In the genomic region with DNA sequence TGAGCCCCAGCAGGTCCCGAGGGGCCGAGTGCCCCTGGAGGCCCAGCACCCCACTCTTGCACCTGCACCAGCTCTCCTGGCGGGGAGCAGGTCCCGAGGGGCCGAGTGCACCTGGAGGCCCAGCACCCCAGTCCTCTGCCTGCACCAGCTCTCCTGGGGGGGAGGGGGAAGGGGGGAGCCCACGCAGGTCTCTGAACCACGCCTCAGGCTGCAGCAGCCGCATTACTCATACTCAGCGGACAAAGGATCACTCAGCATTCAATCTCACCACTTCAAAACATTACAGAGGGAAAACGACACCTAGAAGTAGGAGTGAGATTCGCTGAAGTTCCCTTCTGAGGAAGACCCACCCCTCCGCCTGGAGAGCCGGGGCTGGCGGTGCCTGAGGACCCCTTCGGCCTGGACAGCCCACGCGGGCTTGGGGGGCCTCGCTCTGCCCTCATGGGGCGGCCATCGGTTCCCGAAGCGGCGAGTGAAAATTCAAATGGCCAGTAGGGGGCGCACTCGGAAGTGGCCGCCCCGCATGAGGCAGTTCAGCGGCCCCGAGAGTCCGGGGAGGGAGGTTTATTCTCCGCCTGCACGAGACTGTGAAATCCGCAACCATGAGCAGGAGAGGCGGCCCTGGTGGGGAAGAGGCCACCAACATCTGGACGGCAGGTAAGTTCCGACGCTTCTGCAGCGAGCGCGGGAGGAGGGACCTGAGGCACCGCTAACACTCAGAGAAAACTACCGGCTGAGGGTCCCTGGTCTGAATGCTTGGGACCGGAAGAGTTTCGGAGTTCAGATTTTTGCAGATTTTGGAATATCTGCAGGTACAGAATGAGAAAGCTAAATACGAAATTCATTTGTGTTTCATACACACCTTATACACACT, we compare ENCODE assay signal across 1 cellular context.
TF ChIP-seq lines count a peak whose summit lies in the region.

No MANE protein-coding gene starts in this region.

TF ChIP-seq in HepG2, 621 proteins besides CTCF, POLR2A, EP300 and RAD21 (continued from another document and continues in another):
- TF ChIP-seq ZNF33B (CRISPR knock-in tag; IDR thresholded peaks at IDR 0.05): no peak
- peak; percentile 58; the same call in 1 of the 2 replicates for TF ChIP-seq TGIF2 (CRISPR knock-in tag; IDR thresholded peaks at IDR 0.05)
- peak; percentile 71; the same call in 1 of the 2 replicates for TF ChIP-seq ZNF441 (CRISPR knock-in tag; IDR thresholded peaks at IDR 0.05; ENCODE audit: borderline replicate concordance)
- peak; percentile 40; the same call in 1 of the 2 replicates for TF ChIP-seq SMAD3 (CRISPR knock-in tag; IDR thresholded peaks at IDR 0.05)
- peak; percentile 73; the same call in 1 of the 2 replicates for TF ChIP-seq CBX5 (CRISPR knock-in tag; IDR thresholded peaks at IDR 0.05; ENCODE audit: borderline replicate concordance)
- peak; percentile 87 for TF ChIP-seq YY1 (IDR thresholded peaks at IDR 0.05; ENCODE audit: insufficient read depth, insufficient replicate concordance, low read depth, low read length)
- peak; percentile 93 for TF ChIP-seq MYC (CRISPR knock-in tag; IDR thresholded peaks at IDR 0.05; ENCODE audit: borderline replicate concordance)
- TF ChIP-seq RBM39 (IDR thresholded peaks at IDR 0.05; ENCODE audit: low read depth, low read length, poor library complexity, severe bottlenecking): peak; percentile 86
- TF ChIP-seq, protein P1, sequence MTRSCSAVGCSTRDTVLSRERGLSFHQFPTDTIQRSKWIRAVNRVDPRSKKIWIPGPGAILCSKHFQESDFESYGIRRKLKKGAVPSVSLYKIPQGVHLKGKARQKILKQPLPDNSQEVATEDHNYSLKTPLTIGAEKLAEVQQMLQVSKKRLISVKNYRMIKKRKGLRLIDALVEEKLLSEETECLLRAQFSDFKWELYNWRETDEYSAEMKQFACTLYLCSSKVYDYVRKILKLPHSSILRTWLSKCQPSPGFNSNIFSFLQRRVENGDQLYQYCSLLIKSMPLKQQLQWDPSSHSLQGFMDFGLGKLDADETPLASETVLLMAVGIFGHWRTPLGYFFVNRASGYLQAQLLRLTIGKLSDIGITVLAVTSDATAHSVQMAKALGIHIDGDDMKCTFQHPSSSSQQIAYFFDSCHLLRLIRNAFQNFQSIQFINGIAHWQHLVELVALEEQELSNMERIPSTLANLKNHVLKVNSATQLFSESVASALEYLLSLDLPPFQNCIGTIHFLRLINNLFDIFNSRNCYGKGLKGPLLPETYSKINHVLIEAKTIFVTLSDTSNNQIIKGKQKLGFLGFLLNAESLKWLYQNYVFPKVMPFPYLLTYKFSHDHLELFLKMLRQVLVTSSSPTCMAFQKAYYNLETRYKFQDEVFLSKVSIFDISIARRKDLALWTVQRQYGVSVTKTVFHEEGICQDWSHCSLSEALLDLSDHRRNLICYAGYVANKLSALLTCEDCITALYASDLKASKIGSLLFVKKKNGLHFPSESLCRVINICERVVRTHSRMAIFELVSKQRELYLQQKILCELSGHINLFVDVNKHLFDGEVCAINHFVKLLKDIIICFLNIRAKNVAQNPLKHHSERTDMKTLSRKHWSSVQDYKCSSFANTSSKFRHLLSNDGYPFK (CRISPR knock-in tag; IDR thresholded peaks at IDR 0.05; ENCODE audit: borderline replicate concordance): peak; percentile 66; the same call in 1 of the 2 replicates
- TF ChIP-seq NCOA5 (CRISPR knock-in tag; IDR thresholded peaks at IDR 0.05): no peak
- TF ChIP-seq GLI4 (CRISPR knock-in tag; IDR thresholded peaks at IDR 0.05; ENCODE audit: borderline replicate concordance): 0 out of 2 replicates have a peak, but pooled peaks have one; percentile 17
- peak; percentile 63; the same call in 1 of the 2 replicates for TF ChIP-seq SIX4 (CRISPR knock-in tag; IDR thresholded peaks at IDR 0.05)
- TF ChIP-seq ZNF598 (CRISPR knock-in tag; IDR thresholded peaks at IDR 0.05; ENCODE audit: borderline replicate concordance): peak; percentile 39; the same call in 1 of the 2 replicates
- TF ChIP-seq NFKB2 (CRISPR knock-in tag; IDR thresholded peaks at IDR 0.05; ENCODE audit: borderline replicate concordance): peak; percentile 88; the same call in 1 of the 2 replicates
- TF ChIP-seq ZNF274 (CRISPR knock-in tag; IDR thresholded peaks at IDR 0.05): 0 out of 2 replicates have a peak, but pooled peaks have one; percentile 58
- TF ChIP-seq ARHGAP35 (CRISPR knock-in tag; IDR thresholded peaks at IDR 0.05; ENCODE audit: borderline replicate concordance): 0 out of 2 replicates have a peak, but pooled peaks have one; percentile 14
- TF ChIP-seq, protein P2, sequence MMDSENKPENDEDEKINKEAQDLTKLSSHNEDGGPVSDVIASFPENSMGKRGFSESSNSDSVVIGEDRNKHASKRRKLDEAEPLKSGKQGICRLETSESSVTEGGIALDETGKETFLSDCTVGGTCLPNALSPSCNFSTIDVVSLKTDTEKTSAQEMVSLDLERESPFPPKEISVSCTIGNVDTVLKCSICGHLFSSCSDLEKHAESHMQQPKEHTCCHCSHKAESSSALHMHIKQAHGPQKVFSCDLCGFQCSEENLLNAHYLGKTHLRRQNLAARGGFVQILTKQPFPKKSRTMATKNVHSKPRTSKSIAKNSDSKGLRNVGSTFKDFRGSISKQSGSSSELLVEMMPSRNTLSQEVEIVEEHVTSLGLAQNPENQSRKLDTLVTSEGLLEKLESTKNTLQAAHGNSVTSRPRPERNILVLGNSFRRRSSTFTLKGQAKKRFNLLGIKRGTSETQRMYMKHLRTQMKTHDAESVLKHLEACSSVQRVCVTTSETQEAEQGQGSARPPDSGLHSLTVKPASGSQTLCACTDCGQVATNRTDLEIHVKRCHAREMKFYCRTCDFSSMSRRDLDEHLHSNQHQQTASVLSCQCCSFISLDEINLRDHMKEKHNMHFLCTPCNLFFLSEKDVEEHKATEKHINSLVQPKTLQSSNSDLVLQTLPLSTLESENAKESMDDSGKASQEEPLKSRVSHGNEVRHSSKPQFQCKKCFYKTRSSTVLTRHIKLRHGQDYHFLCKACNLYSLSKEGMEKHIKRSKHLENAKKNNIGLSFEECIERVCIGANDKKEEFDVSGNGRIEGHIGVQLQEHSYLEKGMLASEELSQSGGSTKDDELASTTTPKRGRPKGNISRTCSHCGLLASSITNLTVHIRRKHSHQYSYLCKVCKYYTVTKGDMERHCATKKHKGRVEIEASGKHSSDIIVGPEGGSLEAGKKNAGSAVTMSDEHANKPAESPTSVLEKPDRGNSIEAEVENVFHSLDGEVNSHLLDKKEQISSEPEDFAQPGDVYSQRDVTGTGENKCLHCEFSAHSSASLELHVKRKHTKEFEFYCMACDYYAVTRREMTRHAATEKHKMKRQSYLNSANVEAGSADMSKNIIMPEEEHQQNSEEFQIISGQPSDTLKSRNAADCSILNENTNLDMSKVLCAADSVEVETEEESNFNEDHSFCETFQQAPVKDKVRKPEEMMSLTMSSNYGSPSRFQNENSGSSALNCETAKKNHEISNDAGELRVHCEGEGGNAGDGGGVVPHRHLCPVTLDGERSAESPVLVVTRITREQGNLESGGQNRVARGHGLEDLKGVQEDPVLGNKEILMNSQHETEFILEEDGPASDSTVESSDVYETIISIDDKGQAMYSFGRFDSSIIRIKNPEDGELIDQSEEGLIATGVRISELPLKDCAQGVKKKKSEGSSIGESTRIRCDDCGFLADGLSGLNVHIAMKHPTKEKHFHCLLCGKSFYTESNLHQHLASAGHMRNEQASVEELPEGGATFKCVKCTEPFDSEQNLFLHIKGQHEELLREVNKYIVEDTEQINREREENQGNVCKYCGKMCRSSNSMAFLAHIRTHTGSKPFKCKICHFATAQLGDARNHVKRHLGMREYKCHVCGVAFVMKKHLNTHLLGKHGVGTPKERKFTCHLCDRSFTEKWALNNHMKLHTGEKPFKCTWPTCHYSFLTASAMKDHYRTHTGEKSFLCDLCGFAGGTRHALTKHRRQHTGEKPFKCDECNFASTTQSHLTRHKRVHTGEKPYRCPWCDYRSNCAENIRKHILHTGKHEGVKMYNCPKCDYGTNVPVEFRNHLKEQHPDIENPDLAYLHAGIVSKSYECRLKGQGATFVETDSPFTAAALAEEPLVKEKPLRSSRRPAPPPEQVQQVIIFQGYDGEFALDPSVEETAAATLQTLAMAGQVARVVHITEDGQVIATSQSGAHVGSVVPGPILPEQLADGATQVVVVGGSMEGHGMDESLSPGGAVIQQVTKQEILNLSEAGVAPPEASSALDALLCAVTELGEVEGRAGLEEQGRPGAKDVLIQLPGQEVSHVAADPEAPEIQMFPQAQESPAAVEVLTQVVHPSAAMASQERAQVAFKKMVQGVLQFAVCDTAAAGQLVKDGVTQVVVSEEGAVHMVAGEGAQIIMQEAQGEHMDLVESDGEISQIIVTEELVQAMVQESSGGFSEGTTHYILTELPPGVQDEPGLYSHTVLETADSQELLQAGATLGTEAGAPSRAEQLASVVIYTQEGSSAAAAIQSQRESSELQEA (CRISPR knock-in tag; IDR thresholded peaks at IDR 0.05; ENCODE audit: not compliant biosample characterization): no peak
- TF ChIP-seq, protein P3, sequence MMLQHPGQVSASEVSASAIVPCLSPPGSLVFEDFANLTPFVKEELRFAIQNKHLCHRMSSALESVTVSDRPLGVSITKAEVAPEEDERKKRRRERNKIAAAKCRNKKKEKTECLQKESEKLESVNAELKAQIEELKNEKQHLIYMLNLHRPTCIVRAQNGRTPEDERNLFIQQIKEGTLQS (CRISPR knock-in tag; IDR thresholded peaks at IDR 0.05): 0 out of 2 replicates have a peak, but pooled peaks have one; percentile 13
- no peak for TF ChIP-seq CBX2 (IDR thresholded peaks at IDR 0.05; ENCODE audit: low read depth, low read length)
- TF ChIP-seq CBX2 (CRISPR knock-in tag; IDR thresholded peaks at IDR 0.05; ENCODE audit: low read depth): no peak
- TF ChIP-seq ZNF230 (CRISPR knock-in tag; IDR thresholded peaks at IDR 0.05): 0 out of 2 replicates have a peak, but pooled peaks have one; percentile 44
- TF ChIP-seq, protein P4, sequence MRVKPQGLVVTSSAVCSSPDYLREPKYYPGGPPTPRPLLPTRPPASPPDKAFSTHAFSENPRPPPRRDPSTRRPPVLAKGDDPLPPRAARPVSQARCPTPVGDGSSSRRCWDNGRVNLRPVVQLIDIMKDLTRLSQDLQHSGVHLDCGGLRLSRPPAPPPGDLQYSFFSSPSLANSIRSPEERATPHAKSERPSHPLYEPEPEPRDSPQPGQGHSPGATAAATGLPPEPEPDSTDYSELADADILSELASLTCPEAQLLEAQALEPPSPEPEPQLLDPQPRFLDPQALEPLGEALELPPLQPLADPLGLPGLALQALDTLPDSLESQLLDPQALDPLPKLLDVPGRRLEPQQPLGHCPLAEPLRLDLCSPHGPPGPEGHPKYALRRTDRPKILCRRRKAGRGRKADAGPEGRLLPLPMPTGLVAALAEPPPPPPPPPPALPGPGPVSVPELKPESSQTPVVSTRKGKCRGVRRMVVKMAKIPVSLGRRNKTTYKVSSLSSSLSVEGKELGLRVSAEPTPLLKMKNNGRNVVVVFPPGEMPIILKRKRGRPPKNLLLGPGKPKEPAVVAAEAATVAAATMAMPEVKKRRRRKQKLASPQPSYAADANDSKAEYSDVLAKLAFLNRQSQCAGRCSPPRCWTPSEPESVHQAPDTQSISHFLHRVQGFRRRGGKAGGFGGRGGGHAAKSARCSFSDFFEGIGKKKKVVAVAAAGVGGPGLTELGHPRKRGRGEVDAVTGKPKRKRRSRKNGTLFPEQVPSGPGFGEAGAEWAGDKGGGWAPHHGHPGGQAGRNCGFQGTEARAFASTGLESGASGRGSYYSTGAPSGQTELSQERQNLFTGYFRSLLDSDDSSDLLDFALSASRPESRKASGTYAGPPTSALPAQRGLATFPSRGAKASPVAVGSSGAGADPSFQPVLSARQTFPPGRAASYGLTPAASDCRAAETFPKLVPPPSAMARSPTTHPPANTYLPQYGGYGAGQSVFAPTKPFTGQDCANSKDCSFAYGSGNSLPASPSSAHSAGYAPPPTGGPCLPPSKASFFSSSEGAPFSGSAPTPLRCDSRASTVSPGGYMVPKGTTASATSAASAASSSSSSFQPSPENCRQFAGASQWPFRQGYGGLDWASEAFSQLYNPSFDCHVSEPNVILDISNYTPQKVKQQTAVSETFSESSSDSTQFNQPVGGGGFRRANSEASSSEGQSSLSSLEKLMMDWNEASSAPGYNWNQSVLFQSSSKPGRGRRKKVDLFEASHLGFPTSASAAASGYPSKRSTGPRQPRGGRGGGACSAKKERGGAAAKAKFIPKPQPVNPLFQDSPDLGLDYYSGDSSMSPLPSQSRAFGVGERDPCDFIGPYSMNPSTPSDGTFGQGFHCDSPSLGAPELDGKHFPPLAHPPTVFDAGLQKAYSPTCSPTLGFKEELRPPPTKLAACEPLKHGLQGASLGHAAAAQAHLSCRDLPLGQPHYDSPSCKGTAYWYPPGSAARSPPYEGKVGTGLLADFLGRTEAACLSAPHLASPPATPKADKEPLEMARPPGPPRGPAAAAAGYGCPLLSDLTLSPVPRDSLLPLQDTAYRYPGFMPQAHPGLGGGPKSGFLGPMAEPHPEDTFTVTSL (CRISPR knock-in tag; IDR thresholded peaks at IDR 0.05; ENCODE audit: borderline replicate concordance): peak; percentile 26; the same call in 1 of the 2 replicates
- TF ChIP-seq, protein P5, sequence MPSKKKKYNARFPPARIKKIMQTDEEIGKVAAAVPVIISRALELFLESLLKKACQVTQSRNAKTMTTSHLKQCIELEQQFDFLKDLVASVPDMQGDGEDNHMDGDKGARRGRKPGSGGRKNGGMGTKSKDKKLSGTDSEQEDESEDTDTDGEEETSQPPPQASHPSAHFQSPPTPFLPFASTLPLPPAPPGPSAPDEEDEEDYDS (CRISPR knock-in tag; IDR thresholded peaks at IDR 0.05): 0 out of 2 replicates have a peak, but pooled peaks have one; percentile 48
- peak; percentile 83; the same call in 1 of the 2 replicates for TF ChIP-seq MTF2 (CRISPR knock-in tag; IDR thresholded peaks at IDR 0.05; ENCODE audit: borderline replicate concordance)
- peak; percentile 88; the same call in 1 of the 2 replicates for TF ChIP-seq KDM5B (CRISPR knock-in tag; IDR thresholded peaks at IDR 0.05; ENCODE audit: borderline replicate concordance)
- TF ChIP-seq, protein P6, sequence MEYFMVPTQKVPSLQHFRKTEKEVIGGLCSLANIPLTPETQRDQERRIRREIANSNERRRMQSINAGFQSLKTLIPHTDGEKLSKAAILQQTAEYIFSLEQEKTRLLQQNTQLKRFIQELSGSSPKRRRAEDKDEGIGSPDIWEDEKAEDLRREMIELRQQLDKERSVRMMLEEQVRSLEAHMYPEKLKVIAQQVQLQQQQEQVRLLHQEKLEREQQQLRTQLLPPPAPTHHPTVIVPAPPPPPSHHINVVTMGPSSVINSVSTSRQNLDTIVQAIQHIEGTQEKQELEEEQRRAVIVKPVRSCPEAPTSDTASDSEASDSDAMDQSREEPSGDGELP (IDR thresholded peaks at IDR 0.05; ENCODE audit: borderline replicate concordance, low read depth): 0 out of 2 replicates have a peak, but pooled peaks have one; percentile 4
- TF ChIP-seq ZNF547 (CRISPR knock-in tag; IDR thresholded peaks at IDR 0.05): 0 out of 2 replicates have a peak, but pooled peaks have one; percentile 41
- peak; percentile 86 for TF ChIP-seq KLF6 (CRISPR knock-in tag; IDR thresholded peaks at IDR 0.05)
- TF ChIP-seq, protein P7, sequence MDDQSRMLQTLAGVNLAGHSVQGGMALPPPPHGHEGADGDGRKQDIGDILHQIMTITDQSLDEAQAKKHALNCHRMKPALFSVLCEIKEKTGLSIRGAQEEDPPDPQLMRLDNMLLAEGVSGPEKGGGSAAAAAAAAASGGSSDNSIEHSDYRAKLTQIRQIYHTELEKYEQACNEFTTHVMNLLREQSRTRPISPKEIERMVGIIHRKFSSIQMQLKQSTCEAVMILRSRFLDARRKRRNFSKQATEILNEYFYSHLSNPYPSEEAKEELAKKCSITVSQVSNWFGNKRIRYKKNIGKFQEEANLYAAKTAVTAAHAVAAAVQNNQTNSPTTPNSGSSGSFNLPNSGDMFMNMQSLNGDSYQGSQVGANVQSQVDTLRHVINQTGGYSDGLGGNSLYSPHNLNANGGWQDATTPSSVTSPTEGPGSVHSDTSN (CRISPR knock-in tag; IDR thresholded peaks at IDR 0.05; ENCODE audit: borderline replicate concordance): no peak
- no peak; the same call in 1 of the 2 replicates for TF ChIP-seq NKX3-1 (CRISPR knock-in tag; IDR thresholded peaks at IDR 0.05)
- peak; percentile 87; the same call in 1 of the 2 replicates for TF ChIP-seq KAT8 (CRISPR knock-in tag; IDR thresholded peaks at IDR 0.05)
